Comparison of ENCODE assay signal across 20 cellular contexts in the genomic region with DNA sequence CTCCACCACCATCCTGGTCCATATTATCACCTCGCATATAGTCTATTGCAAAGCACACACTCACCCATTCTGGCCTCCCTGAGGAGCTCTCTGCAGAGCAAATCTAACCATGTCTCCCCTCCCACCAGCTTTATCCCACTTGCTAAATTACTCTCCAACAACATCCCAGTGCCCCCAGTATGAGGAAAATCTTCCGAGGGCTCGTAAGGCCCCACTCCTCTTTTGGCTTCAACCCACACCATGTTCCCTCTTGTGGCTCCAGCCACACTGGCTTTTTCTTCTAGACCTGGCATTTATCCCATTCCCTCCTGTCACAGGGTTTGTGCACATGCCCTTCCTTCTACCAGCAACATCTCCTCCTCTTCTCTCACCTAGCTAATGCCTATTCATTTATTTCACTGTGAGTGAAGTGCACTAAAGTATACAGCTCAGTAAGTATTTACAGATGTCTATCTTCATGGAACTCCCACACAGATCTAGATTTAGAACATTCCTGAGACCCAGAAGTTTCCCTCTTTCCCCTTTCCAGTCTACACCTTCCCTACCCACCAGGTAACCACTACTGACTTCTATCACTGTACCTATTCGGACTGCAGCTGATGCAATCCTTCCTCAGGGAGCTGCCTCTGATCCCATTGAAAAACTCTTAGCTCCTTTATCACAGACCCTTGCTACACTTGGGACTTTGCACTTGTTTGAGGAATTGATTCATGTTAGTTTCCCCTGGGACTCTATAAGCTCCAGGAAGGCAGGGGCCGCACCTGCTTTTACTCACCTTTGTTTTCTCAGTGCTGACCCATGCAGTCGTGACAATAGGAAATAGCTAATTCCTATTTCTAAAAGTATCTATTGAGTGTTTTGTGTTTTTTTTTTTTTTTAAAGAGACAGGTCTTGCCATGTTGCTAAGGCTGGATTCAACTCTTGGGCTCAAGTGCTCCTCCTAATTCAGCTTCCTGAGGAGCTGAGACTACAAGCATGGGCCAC. TPM values are rescaled to one million over a fixed set of nuclear protein-coding genes. Genes with fewer than 3 reads are reported as not detected.
DNase-seq lines count a peak whose midpoint lies in the region; ATAC-seq and TF ChIP-seq lines count a peak whose summit lies in the region.
"Had no signal": no experiment of that assay in that cellular context is flagged by ENCODE, and none has a peak within 500 bp of the region (broad histone marks: within the 10 kb centered on the region; RNA-seq: fewer than 3 reads in every experiment).

No MANE protein-coding gene starts in this region.

- TF ChIP-seq CTCF in activated CD8-positive, alpha-beta T cell treated with anti-CD3 and anti-CD28 coated beads for 36 hours (IDR thresholded peaks at IDR 0.05), result no peak

- intact Hi-C loops in activated CD8-positive, alpha-beta T cell treated with anti-CD3 and anti-CD28 coated beads for 36 hours (cut with micrococcal nuclease), result no loop called here

- H3K4me1 ChIP-seq in skeletal muscle tissue (ENCODE audit: control insufficient read depth in 3 of 3, insufficient read depth in 3 of 3, low read length in 3 of 3), result peaks cover 65 to 81% (median 80%) of the 10 kb centered on the region in 3 donors

- no peak overlapping the region for H3K4me3 ChIP-seq in skeletal muscle tissue (ENCODE audit: low read length in 3 of 3)
- H3K4me3 ChIP-seq: dorsolateral prefrontal cortex, heart left ventricle, tibial artery had no signal

- no peaks in the 10 kb centered on the region for H3K9me3 ChIP-seq in skeletal muscle tissue (ENCODE audit: control insufficient read depth in 3 of 3, low read length in 3 of 3)
- H3K9me3 ChIP-seq: heart left ventricle, tibial artery had no signal

- peaks cover 25 to 34% (median 28%) of the 10 kb centered on the region in 3 donors for H3K36me3 ChIP-seq in skeletal muscle tissue (ENCODE audit: control insufficient read depth in 3 of 3, insufficient read depth in 3 of 3, low read length in 3 of 3)

- CTCF ChIA-PET in activated CD8-positive, alpha-beta T cell treated with anti-CD3 and anti-CD28 coated beads for 36 hours (lab: Charles Lee), result interaction anchor here (0.6 to 2.6 kb wide), 8 partner anchors 11 to 444 kb away, joined by 3 to 7 read pairs (median 4); no protein-coding TSS in a partner anchor

- peaks cover 32% of the 10 kb centered on the region for H3K36me3 Mint-ChIP-seq in activated CD8-positive, alpha-beta T cell treated with anti-CD3 and anti-CD28 coated beads for 36 hours (ENCODE audit: low read depth)

- POLR2A ChIA-PET in activated CD8-positive, alpha-beta T cell treated with anti-CD3 and anti-CD28 coated beads for 36 hours (lab: Charles Lee), result interaction anchor here (0.6 kb wide), 1 partner anchor 64 kb away, joined by 3 read pairs; no protein-coding TSS in a partner anchor

- no peaks in the 10 kb centered on the region for H3K9me3 Mint-ChIP-seq in activated CD8-positive, alpha-beta T cell treated with anti-CD3 and anti-CD28 coated beads for 36 hours
- H3K9me3 Mint-ChIP-seq: activated naive CD4-positive, alpha-beta T cell treated with anti-CD3 and anti-CD28 coated beads for 36 hours had no signal

- DNase-seq in DMS79 treated with DMSO at 0.1 percent for 48 hours (lab: John Stamatoyannopoulos, UW) (peak; percentile 10), DMS79 (lab: John Stamatoyannopoulos, UW) (no peak), left lobe of liver (ENCODE audit: low spot score) (no peak), mesenteric fat pad (ENCODE audit: low spot score) (no peak)
- no peak for DNase-seq in activated CD8-positive, alpha-beta T cell treated with anti-CD3 and anti-CD28 coated beads for 36 hours
- DNase-seq: activated naive CD4-positive, alpha-beta T cell treated with anti-CD3 and anti-CD28 coated beads for 36 hours; C1 segment of cervical spinal cord; DND-41; dorsolateral prefrontal cortex; heart left ventricle; NCI-H1048; NCI-H2107; RPMI8226; stimulated activated CD4-positive, alpha-beta T cell treated with anti-CD3 and anti-CD28 coated beads, Interleukin-4, amount 100 ng/mL, for 4 hours; tibial artery had no signal

- no peaks in the 10 kb centered on the region for H3K27me3 ChIP-seq in skeletal muscle tissue (ENCODE audit: control insufficient read depth in 3 of 3, insufficient read depth in 3 of 3, low read length in 3 of 3)
- H3K27me3 ChIP-seq: dorsolateral prefrontal cortex, heart left ventricle, tibial artery had no signal

- no peak overlapping the region for H3K4me3 Mint-ChIP-seq in activated CD8-positive, alpha-beta T cell treated with anti-CD3 and anti-CD28 coated beads for 36 hours
- H3K4me3 Mint-ChIP-seq: activated naive CD4-positive, alpha-beta T cell treated with anti-CD3 and anti-CD28 coated beads for 36 hours had no signal

- H3K9ac ChIP-seq in skeletal muscle tissue (ENCODE audit: low read depth in 1 of 3, low read length in 3 of 3), result peak overlapping the region in 1 of 3 donors; percentile 28

- peak overlapping the region; percentile 95 for H3K27ac ChIP-seq in skeletal muscle tissue (ENCODE audit: low read depth, low read length)
- H3K27ac ChIP-seq: tibial artery had no signal

- H3K27ac Mint-ChIP-seq in activated CD8-positive, alpha-beta T cell treated with anti-CD3 and anti-CD28 coated beads for 36 hours, result peak overlapping the region; percentile 9
- H3K27ac Mint-ChIP-seq: activated naive CD4-positive, alpha-beta T cell treated with anti-CD3 and anti-CD28 coated beads for 36 hours had no signal

- peaks cover 6% of the 10 kb centered on the region for H3K4me1 Mint-ChIP-seq in activated CD8-positive, alpha-beta T cell treated with anti-CD3 and anti-CD28 coated beads for 36 hours (ENCODE audit: low read depth)

- no peak for ATAC-seq in activated CD8-positive, alpha-beta T cell treated with anti-CD3 and anti-CD28 coated beads for 36 hours
- ATAC-seq in left lobe of liver, result peak; percentile 54
- ATAC-seq in GM21423 (IDR thresholded peaks at IDR 0.05; ENCODE audit: unreplicated experiment), result no peak
- ATAC-seq in HG03342 (IDR thresholded peaks at IDR 0.05; ENCODE audit: unreplicated experiment), result no peak
- ATAC-seq: heart left ventricle had no signal

- H3K27me3 Mint-ChIP-seq in activated CD8-positive, alpha-beta T cell treated with anti-CD3 and anti-CD28 coated beads for 36 hours, result no peaks in the 10 kb centered on the region

RNA-seq across cellular contexts. Expression of a gene that starts 15.5 kb away (rescaled TPM):
- total RNA-seq in activated CD8-positive, alpha-beta T cell treated with anti-CD3 and anti-CD28 coated beads for 36 hours, result 10 to 100 TPM; 42.8 to 44.3 TPM
- total RNA-seq in left lobe of liver (35.3 TPM), skeletal muscle tissue (57.4 TPM), mesenteric fat pad (36.7 TPM)

RNA-seq across cellular contexts. Expression of a gene that starts 15.6 kb away (rescaled TPM):
- 10 to 100 TPM in 1 of 2 experiments, 1 to 10 TPM in 1; 9.1 to 12.9 TPM for total RNA-seq in activated CD8-positive, alpha-beta T cell treated with anti-CD3 and anti-CD28 coated beads for 36 hours
- total RNA-seq in left lobe of liver (38.0 TPM), skeletal muscle tissue (11.5 TPM), mesenteric fat pad (24.3 TPM)

RNA-seq across cellular contexts. Expression of a gene that starts 46.9 kb away (rescaled TPM):
- total RNA-seq in activated CD8-positive, alpha-beta T cell treated with anti-CD3 and anti-CD28 coated beads for 36 hours, result under 1 TPM; 0.11 to 0.18 TPM
- 0.18 TPM for total RNA-seq in left lobe of liver
- total RNA-seq in skeletal muscle tissue, result 0.52 TPM
- total RNA-seq in mesenteric fat pad, result 2.4 TPM
- total RNA-seq: A172; activated naive CD4-positive, alpha-beta T cell treated with anti-CD3 and anti-CD28 coated beads for 36 hours; osteocyte had no signal
